In genomic region chr21:24045373-24045772, GRCh38 we compare ENCODE assay signal across 2 cellular contexts.
TF ChIP-seq lines count a peak whose summit lies in the region.

No MANE protein-coding gene starts in this region.

TF ChIP-seq in SK-N-SH, 30 proteins besides CTCF, POLR2A, EP300 and RAD21 (continued from another document):
- TF ChIP-seq USF2 (IDR thresholded peaks at IDR 0.05; ENCODE audit: borderline replicate concordance, low read depth, low read length) (no peak), PBX3 (IDR thresholded peaks at IDR 0.05) (no peak), GATA2 (CRISPR knock-in tag; IDR thresholded peaks at IDR 0.05) (no peak), RXRA (IDR thresholded peaks at IDR 0.05; ENCODE audit: borderline replicate concordance, low read depth) (no peak), GABPA (IDR thresholded peaks at IDR 0.05; ENCODE audit: low read depth) (no peak), FOXJ3 (CRISPR knock-in tag; IDR thresholded peaks at IDR 0.05) (no peak), SIN3A (IDR thresholded peaks at IDR 0.05; ENCODE audit: borderline replicate concordance, low read depth, low read length) (no peak), TCF12 (IDR thresholded peaks at IDR 0.05) (no peak), EZH2phosphoT487 (IDR thresholded peaks at IDR 0.05; ENCODE audit: borderline replicate concordance, low read depth) (no peak), MXI1 (IDR thresholded peaks at IDR 0.05; ENCODE audit: low read depth, low read length) (no peak), YY1 (IDR thresholded peaks at IDR 0.05; ENCODE audit: low read depth) (no peak), MAX (IDR thresholded peaks at IDR 0.05; ENCODE audit: low read depth) (no peak), ELF1 (IDR thresholded peaks at IDR 0.05) (no peak)

TF ChIP-seq in SK-N-SH treated with all-trans-retinoic acid at 6 μM for 48 hours, 23 proteins besides CTCF, POLR2A, EP300 and RAD21 (continued from another document):
- TF ChIP-seq TSHZ2 (CRISPR knock-in tag; IDR thresholded peaks at IDR 0.05) (no peak), ZNF70 (CRISPR knock-in tag; IDR thresholded peaks at IDR 0.05) (no peak), BACH2 (CRISPR knock-in tag; IDR thresholded peaks at IDR 0.05; ENCODE audit: borderline replicate concordance) (no peak), ZFP3 (CRISPR knock-in tag; IDR thresholded peaks at IDR 0.05) (no peak), ESRRG (CRISPR knock-in tag; IDR thresholded peaks at IDR 0.05) (no peak), POU6F1 (CRISPR knock-in tag; IDR thresholded peaks at IDR 0.05; ENCODE audit: borderline replicate concordance, low read depth) (no peak), RARB (CRISPR knock-in tag; IDR thresholded peaks at IDR 0.05) (no peak)
TF ChIP-seq in SK-N-SH treated with all-trans-retinoic acid at 6 μM for 48 hours: peak in this region for 0.
